Comparison of ENCODE assay signal across 27 cellular contexts in genomic region chr12:102797513-102797912, GRCh38.
"Had no signal": no experiment of that assay in that cellular context is flagged by ENCODE, and none has a peak within 500 bp of the region (broad histone marks: within the 10 kb centered on the region; RNA-seq: fewer than 3 reads in every experiment).

No MANE protein-coding gene starts in this region.

- H3K4me1 ChIP-seq: SJCRH30 had no signal

- H3K27me3 ChIP-seq: brain microvascular endothelial cell, SJCRH30 had no signal

- H3K27ac ChIP-seq: brain microvascular endothelial cell, SJCRH30, SK-N-MC, WERI-Rb-1 had no signal

- ATAC-seq: activated CD8-positive, alpha-beta memory T cell treated with anti-CD3 and anti-CD28 coated beads, Interleukin-2, amount 10 ng/mL, durations not matched to agents 7 days and 5 days; activated naive CD8-positive, alpha-beta T cell treated with anti-CD3 and anti-CD28 coated beads, Interleukin-2, amount 50 U/mL, for 24 hours; Panc1 had no signal

- DNase-seq: activated CD4-positive, alpha-beta memory T cell treated with anti-CD3 and anti-CD28 coated beads, Interleukin-2, amount 10 ng/mL, durations not matched to agents 7 days and 5 days; activated CD4-positive, alpha-beta T cell treated with anti-CD3 and anti-CD28 coated beads for 1 hour; activated CD4-positive, alpha-beta T cell treated with anti-CD3 and anti-CD28 coated beads for 48 hours; activated CD4-positive, CD25-positive, alpha-beta regulatory T cell; activated CD8-positive, alpha-beta memory T cell treated with anti-CD3 and anti-CD28 coated beads for 24 hours; activated CD8-positive, alpha-beta memory T cell treated with anti-CD3 and anti-CD28 coated beads, Interleukin-2, amount 10 ng/mL, durations not matched to agents 7 days and 5 days; activated CD8-positive, alpha-beta memory T cell treated with anti-CD3 and anti-CD28 coated beads, Interleukin-2, amount 50 U/mL, for 48 hours; activated effector memory CD4-positive, alpha-beta T cell treated with Interleukin-2 at 50 U/mL for 16 hours; activated naive CD4-positive, alpha-beta T cell treated with anti-CD3 and anti-CD28 coated beads, Interleukin-2, amount 10 ng/mL, durations not matched to agents 7 days and 5 days; activated naive CD8-positive, alpha-beta T cell treated with anti-CD3 and anti-CD28 coated beads, Interleukin-2, amount 50 U/mL, for 24 hours; activated T-cell treated with anti-CD3 and anti-CD28 coated beads, Interleukin-2, amount 50 U/mL, for 48 hours; amniotic stem cell; aorta; brain microvascular endothelial cell; NCI-H1105; NCI-H1417 treated with DMSO at 0.1 percent for 48 hours; NCI-H1930; NCI-H2081 treated with DMSO at 0.1 percent for 48 hours; NCI-H226; NCI-H446 treated with DMSO at 0.1 percent for 48 hours; NCI-H524 treated with DMSO at 0.1 percent for 48 hours; SHP77; SJCRH30; T1000; WERI-Rb-1 had no signal

- H3K4me3 ChIP-seq: SJCRH30, SK-N-MC had no signal

- H3K9me3 ChIP-seq: SJCRH30 had no signal

- H3K36me3 ChIP-seq: brain microvascular endothelial cell, SJCRH30, WERI-Rb-1 had no signal
